Comparison of ENCODE assay signal across 8 cellular contexts in the genomic region with DNA sequence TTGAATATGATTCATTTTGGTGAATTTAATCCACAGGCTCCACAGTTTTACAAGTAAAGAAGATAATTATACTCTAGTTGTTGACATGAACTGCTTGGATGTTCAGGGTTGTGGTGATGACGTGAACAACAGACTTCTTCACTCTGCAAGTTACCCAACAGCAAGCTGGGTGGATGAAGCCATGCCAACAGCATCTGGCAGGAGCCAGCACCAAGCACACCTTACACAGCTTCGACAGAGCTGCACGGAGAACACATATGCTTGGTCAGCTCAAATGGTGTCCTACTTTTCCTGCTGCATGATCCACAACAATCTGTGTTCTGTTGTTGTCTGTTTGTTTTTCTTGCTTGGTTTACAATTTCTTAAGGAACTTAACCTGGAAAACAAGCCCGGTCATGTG. TPM values are rescaled to one million over a fixed set of nuclear protein-coding genes. Genes with fewer than 3 reads are reported as not detected.
DNase-seq lines count a peak whose midpoint lies in the region; ATAC-seq and TF ChIP-seq lines count a peak whose summit lies in the region.

No MANE protein-coding gene starts in this region.

- no peak overlapping the region for H3K23ac ChIP-seq in mesenchymal stem cell (ENCODE audit: low read length in 2 of 2)

- peaks cover 44% of the 10 kb centered on the region for H3K79me1 ChIP-seq in mesenchymal stem cell (replicated peaks; ENCODE audit: low read length, poor library complexity, severe bottlenecking)

- H3K4me3 Mint-ChIP-seq in activated B cell treated with CpG ODN at 0.5 μM for 24 hours (no peak overlapping the region), endothelial cell (ENCODE audit: unreplicated experiment) (no peak overlapping the region)
- no peak overlapping the region for H3K4me3 Mint-ChIP-seq in activated CD8-positive, alpha-beta T cell treated with anti-CD3 and anti-CD28 coated beads for 36 hours

- CTCF ChIA-PET in activated B cell treated with CpG ODN at 0.5 μM for 24 hours (lab: Charles Lee) = no interaction called here
- CTCF ChIA-PET in activated CD8-positive, alpha-beta T cell treated with anti-CD3 and anti-CD28 coated beads for 36 hours (lab: Charles Lee) = interaction anchor here (2.0 kb wide), 1 partner anchor 193 kb away, joined by 8 read pairs; no protein-coding TSS in a partner anchor

- 94% methylated on average over 4 of the region's 4 CpGs for WGBS in mesenchymal stem cell

- no peak overlapping the region for H3K4me2 ChIP-seq in mesenchymal stem cell (ENCODE audit: low read length, poor library complexity, severe bottlenecking)

- peak overlapping the region; percentile 59 for H3K27ac ChIP-seq in mesenchymal stem cell (ENCODE audit: low read length, poor library complexity, severe bottlenecking)
- peak overlapping the region; percentile 39 to 67 for H3K27ac ChIP-seq in thoracic aorta

- intact Hi-C loops in activated B cell treated with CpG ODN at 0.5 μM for 24 hours (cut with micrococcal nuclease) = loop anchor here (5.0 kb wide), 1 partner anchor 121 kb away; no protein-coding TSS in a partner anchor
- intact Hi-C loops in activated CD8-positive, alpha-beta T cell treated with anti-CD3 and anti-CD28 coated beads for 36 hours (cut with micrococcal nuclease) = no loop called here

- TF ChIP-seq CTCF in activated B cell treated with CpG ODN at 0.5 μM for 24 hours (IDR thresholded peaks at IDR 0.05) (no peak), endothelial cell (IDR thresholded peaks at IDR 0.05; ENCODE audit: unreplicated experiment) (no peak), thoracic aorta (IDR thresholded peaks at IDR 0.05) (no peak)
- no peak for TF ChIP-seq CTCF in activated CD8-positive, alpha-beta T cell treated with anti-CD3 and anti-CD28 coated beads for 36 hours (IDR thresholded peaks at IDR 0.05)

- H3K4me3 ChIP-seq in mesenchymal stem cell (ENCODE audit: insufficient read depth in 1 of 2, low read depth in 1 of 2, low read length in 2 of 2) = peak overlapping the region in 1 of 2 experiments; percentile 62
- peak overlapping the region; percentile 35 for H3K4me3 ChIP-seq in thoracic aorta

- peak overlapping the region in 1 of 2 experiments; percentile 65 for H2BK12ac ChIP-seq in mesenchymal stem cell (ENCODE audit: low read length in 2 of 2)

- H2AFZ ChIP-seq in mesenchymal stem cell (ENCODE audit: low read depth, low read length) = no peak overlapping the region

- H3K4me1 ChIP-seq in mesenchymal stem cell (ENCODE audit: control insufficient read depth, insufficient read depth, low read depth, low read length) (peaks cover 16% of the 10 kb centered on the region), thoracic aorta (ENCODE audit: control insufficient read depth in 1 of 2, low read depth in 2 of 2) (peaks cover 53 to 70% of the 10 kb centered on the region in 2 donors)

- H3K36me3 ChIP-seq in mesenchymal stem cell (ENCODE audit: control insufficient read depth in 1 of 2, insufficient read depth in 2 of 2, low read depth in 1 of 2, low read length in 2 of 2) (peaks cover 0 to 3% of the 10 kb centered on the region in 2 experiments), thoracic aorta (no peaks in the 10 kb centered on the region)

- H3K27me3 Mint-ChIP-seq in activated B cell treated with CpG ODN at 0.5 μM for 24 hours (no peaks in the 10 kb centered on the region), endothelial cell (ENCODE audit: unreplicated experiment) (peaks cover 1% of the 10 kb centered on the region)
- no peaks in the 10 kb centered on the region for H3K27me3 Mint-ChIP-seq in activated CD8-positive, alpha-beta T cell treated with anti-CD3 and anti-CD28 coated beads for 36 hours

- H3K14ac ChIP-seq in mesenchymal stem cell (ENCODE audit: low read length in 2 of 2) = no peak overlapping the region

- H3K4ac ChIP-seq in mesenchymal stem cell (ENCODE audit: low read depth in 1 of 2, low read length in 2 of 2) = no peak overlapping the region

- peak overlapping the region; percentile 83 for H3K9ac ChIP-seq in mesenchymal stem cell (ENCODE audit: low read length)

- ATAC-seq in activated B cell treated with CpG ODN at 0.5 μM for 24 hours (ENCODE audit: low read depth) (no peak), thoracic aorta (ENCODE audit: insufficient number of reproducible peaks, low FRiP score, low read depth) (no peak), GM19455 (IDR thresholded peaks at IDR 0.05; ENCODE audit: unreplicated experiment) (no peak), GM21737 (IDR thresholded peaks at IDR 0.05; ENCODE audit: unreplicated experiment) (no peak), HG03135 (IDR thresholded peaks at IDR 0.05; ENCODE audit: unreplicated experiment) (no peak)
- ATAC-seq in activated CD8-positive, alpha-beta T cell treated with anti-CD3 and anti-CD28 coated beads for 36 hours = no peak

- H4K8ac ChIP-seq in mesenchymal stem cell (ENCODE audit: low read length) = no peak overlapping the region

- no peak for DNase-seq in activated B cell treated with CpG ODN at 0.5 μM for 24 hours
- no peak for DNase-seq in endothelial cell (ENCODE audit: low spot score)
- no peak for DNase-seq in mesenchymal stem cell
- no peak for DNase-seq in thoracic aorta (ENCODE audit: low spot score)
- DNase-seq in activated CD8-positive, alpha-beta T cell treated with anti-CD3 and anti-CD28 coated beads for 36 hours = no peak

- POLR2A ChIA-PET in activated B cell treated with CpG ODN at 0.5 μM for 24 hours (lab: Charles Lee) = interaction anchor here (0.6 to 3.2 kb wide), 2 partner anchors 9 to 625 kb away, joined by 3 to 18 read pairs; a partner anchor contains a TSS
- POLR2A ChIA-PET in activated CD8-positive, alpha-beta T cell treated with anti-CD3 and anti-CD28 coated beads for 36 hours (lab: Charles Lee) = interaction anchor here (0.8 kb wide), 1 partner anchor 9 kb away, joined by 4 read pairs; a partner anchor contains a TSS

- H4K91ac ChIP-seq in mesenchymal stem cell (ENCODE audit: low read length) = no peak overlapping the region

- no peaks in the 10 kb centered on the region for H3K9me3 Mint-ChIP-seq in activated B cell treated with CpG ODN at 0.5 μM for 24 hours
- H3K9me3 Mint-ChIP-seq in endothelial cell (ENCODE audit: unreplicated experiment) = no peaks in the 10 kb centered on the region
- H3K9me3 Mint-ChIP-seq in activated CD8-positive, alpha-beta T cell treated with anti-CD3 and anti-CD28 coated beads for 36 hours = no peaks in the 10 kb centered on the region

- H3K36me3 Mint-ChIP-seq in activated B cell treated with CpG ODN at 0.5 μM for 24 hours (ENCODE audit: low read depth) = peaks cover 14% of the 10 kb centered on the region
- H3K36me3 Mint-ChIP-seq in endothelial cell (ENCODE audit: low read depth, unreplicated experiment) = no peaks in the 10 kb centered on the region
- H3K36me3 Mint-ChIP-seq in activated CD8-positive, alpha-beta T cell treated with anti-CD3 and anti-CD28 coated beads for 36 hours (ENCODE audit: low read depth) = peaks cover 3% of the 10 kb centered on the region

- H3K4me1 Mint-ChIP-seq in activated B cell treated with CpG ODN at 0.5 μM for 24 hours = peaks cover 93% of the 10 kb centered on the region
- H3K4me1 Mint-ChIP-seq in endothelial cell (ENCODE audit: unreplicated experiment) = peaks cover 45% of the 10 kb centered on the region
- peaks cover 68% of the 10 kb centered on the region for H3K4me1 Mint-ChIP-seq in activated CD8-positive, alpha-beta T cell treated with anti-CD3 and anti-CD28 coated beads for 36 hours (ENCODE audit: low read depth)

- no peak overlapping the region for H2BK120ac ChIP-seq in mesenchymal stem cell (ENCODE audit: low read depth, low read length)

- peak overlapping the region in 1 of 2 experiments; percentile 37 for H3K18ac ChIP-seq in mesenchymal stem cell (ENCODE audit: low read depth in 1 of 2, low read length in 2 of 2)

- H2BK15ac ChIP-seq in mesenchymal stem cell (ENCODE audit: low read depth, poor library complexity, severe bottlenecking) = no peak overlapping the region

- H2AK5ac ChIP-seq in mesenchymal stem cell (ENCODE audit: low read length, severe bottlenecking) = peak overlapping the region; percentile 12

- no peaks in the 10 kb centered on the region for H3K9me3 ChIP-seq in mesenchymal stem cell (ENCODE audit: control insufficient read depth, low read length)
- H3K9me3 ChIP-seq in thoracic aorta = no peaks in the 10 kb centered on the region

- no peaks in the 10 kb centered on the region for H3K27me3 ChIP-seq in mesenchymal stem cell (ENCODE audit: control insufficient read depth in 1 of 2, insufficient read depth in 1 of 2, low read length in 2 of 2)
- no peaks in the 10 kb centered on the region for H3K27me3 ChIP-seq in thoracic aorta (replicated peaks; ENCODE audit: insufficient read depth)

- H3K27ac Mint-ChIP-seq in activated B cell treated with CpG ODN at 0.5 μM for 24 hours (peak overlapping the region; percentile 76), endothelial cell (ENCODE audit: unreplicated experiment) (peak overlapping the region; percentile 74)
- H3K27ac Mint-ChIP-seq in activated CD8-positive, alpha-beta T cell treated with anti-CD3 and anti-CD28 coated beads for 36 hours = no peak overlapping the region

- no peak overlapping the region for H2BK5ac ChIP-seq in mesenchymal stem cell (ENCODE audit: low read depth, low read length, poor library complexity, severe bottlenecking)

RNA-seq across cellular contexts. Expression of a gene that starts 9.8 kb away (rescaled TPM):
- total RNA-seq in activated B cell treated with CpG ODN at 0.5 μM for 24 hours (11.7 and 14.0 TPM in 2 replicates), endothelial cell (ENCODE audit: unreplicated experiment) (32.7 TPM), thoracic aorta (10 to 100 TPM; 16.2 to 47.0 TPM)
- 1.1 TPM for polyA plus RNA-seq in mesenchymal stem cell (2013, experiment 1 of 2)
- polyA plus RNA-seq in mesenchymal stem cell (2013, experiment 2 of 2) = 1.1 TPM
- 10 to 100 TPM; 11.5 to 12.5 TPM for total RNA-seq in activated CD8-positive, alpha-beta T cell treated with anti-CD3 and anti-CD28 coated beads for 36 hours

RNA-seq across cellular contexts. Expression of a gene that starts 35.8 kb away (rescaled TPM):
- total RNA-seq in activated B cell treated with CpG ODN at 0.5 μM for 24 hours (22.7 and 24.4 TPM in 2 replicates), endothelial cell (ENCODE audit: unreplicated experiment) (34.0 TPM), thoracic aorta (10 to 100 TPM; 11.8 to 24.6 TPM)
- polyA plus RNA-seq in mesenchymal stem cell (2013, experiment 1 of 2) = 15.7 TPM
- 15.0 TPM for polyA plus RNA-seq in mesenchymal stem cell (2013, experiment 2 of 2)
- total RNA-seq in activated CD8-positive, alpha-beta T cell treated with anti-CD3 and anti-CD28 coated beads for 36 hours = 10 to 100 TPM; 78.6 to 78.7 TPM
